ENCODE assay signal across 23 cellular contexts in genomic region chr6:166559211-166559610, GRCh38. TPM values are rescaled to one million over a fixed set of nuclear protein-coding genes. Genes with fewer than 3 reads are reported as not detected.
DNase-seq lines count a peak whose midpoint lies in the region; ATAC-seq and TF ChIP-seq lines count a peak whose summit lies in the region.
"Had no signal": no experiment of that assay in that cellular context is flagged by ENCODE, and none has a peak within 500 bp of the region (broad histone marks: within the 10 kb centered on the region; RNA-seq: fewer than 3 reads in every experiment).

No MANE protein-coding gene starts in this region.

- no peak for TF ChIP-seq CTCF in chondrocyte (IDR thresholded peaks at IDR 0.05)
- TF ChIP-seq CTCF in omental fat pad (IDR thresholded peaks at IDR 0.05): no peak

- peaks cover 23% of the 10 kb centered on the region for H3K36me3 Mint-ChIP-seq in chondrocyte (ENCODE audit: low read depth)
- no peaks in the 10 kb centered on the region for H3K36me3 Mint-ChIP-seq in natural killer cell treated with Interleukin-12 subunit alpha and Interleukin-12 subunit beta and Interleukin-15 and Interleukin-18, amount 100 ng/mL, for 72 hours

- peak overlapping the region; percentile 96 for H3K27ac Mint-ChIP-seq in chondrocyte (ENCODE audit: unreplicated experiment)
- H3K27ac Mint-ChIP-seq in natural killer cell treated with Interleukin-12 subunit alpha and Interleukin-12 subunit beta and Interleukin-15 and Interleukin-18, amount 100 ng/mL, for 72 hours: no peak overlapping the region
- H3K27ac Mint-ChIP-seq: activated B cell treated with CpG ODN at 0.5 μM for 24 hours; activated CD4-positive, alpha-beta memory T cell treated with anti-CD3 and anti-CD28 coated beads for 36 hours; dendritic cell treated with granulocyte-macrophage colony-stimulating factor and Interleukin-4, amounts not matched to agents 40 ng/mL and 50 ng/mL, for 4 days; T-helper 2 cell treated with Interferon-gamma antibody and Interleukin-4, amounts not matched to agents 5 μg/mL and 100 μg/mL, for 36 hours had no signal

- H3K4me1 Mint-ChIP-seq in chondrocyte (ENCODE audit: low read depth): peaks cover 62% of the 10 kb centered on the region
- peaks cover 0 to 10% of the 10 kb centered on the region in 2 donors for H3K4me1 Mint-ChIP-seq in natural killer cell treated with Interleukin-12 subunit alpha and Interleukin-12 subunit beta and Interleukin-15 and Interleukin-18, amount 100 ng/mL, for 72 hours (ENCODE audit: low read depth in 2 of 2)

- no peaks in the 10 kb centered on the region for H3K27me3 Mint-ChIP-seq in chondrocyte (ENCODE audit: low read depth)
- H3K27me3 Mint-ChIP-seq in natural killer cell treated with Interleukin-12 subunit alpha and Interleukin-12 subunit beta and Interleukin-15 and Interleukin-18, amount 100 ng/mL, for 72 hours: peaks cover 14 to 22% of the 10 kb centered on the region in 2 donors

- H3K9me3 Mint-ChIP-seq in chondrocyte (ENCODE audit: low read depth): peaks cover 15% of the 10 kb centered on the region
- no peaks in the 10 kb centered on the region for H3K9me3 Mint-ChIP-seq in natural killer cell treated with Interleukin-12 subunit alpha and Interleukin-12 subunit beta and Interleukin-15 and Interleukin-18, amount 100 ng/mL, for 72 hours
- H3K9me3 Mint-ChIP-seq: dendritic cell treated with granulocyte-macrophage colony-stimulating factor and Interleukin-4, amounts not matched to agents 40 ng/mL and 50 ng/mL, for 4 days had no signal

- DNase-seq in LHCN-M2 (ENCODE audit: low read depth) (peak; percentile 55), chondrocyte (ENCODE audit: low spot score) (no peak), foreskin melanocyte (peak; percentile 48), stromal cell of bone marrow (ENCODE audit: low read depth) (peak; percentile 33), omental fat pad (ENCODE audit: low spot score) (no peak)
- DNase-seq in natural killer cell treated with Interleukin-12 subunit alpha and Interleukin-12 subunit beta and Interleukin-15 and Interleukin-18, amount 100 ng/mL, for 72 hours (ENCODE audit: low spot score): no peak
- DNase-seq: activated B cell treated with CpG ODN at 0.5 μM for 24 hours; activated CD4-positive, alpha-beta memory T cell treated with anti-CD3 and anti-CD28 coated beads for 36 hours; activated gamma-delta T cell treated with Interleukin-2 at 50 U/mL for 16 hours; AML-193; CD8-positive, alpha-beta memory T cell; GF-D8; MG63; NCI-H1417 treated with DMSO at 0.1 percent for 48 hours; NCI-H524; retina; RPMI8226; stimulated activated CD4-positive, alpha-beta T cell treated with anti-CD3 and anti-CD28 coated beads, Interleukin-4, amount 100 ng/mL, for 24 hours; stimulated activated naive CD4-positive, alpha-beta T cell treated with Interleukin-2 at 50 U/mL for 16 hours had no signal

- no peak overlapping the region for H3K4me3 Mint-ChIP-seq in chondrocyte (ENCODE audit: unreplicated experiment)
- H3K4me3 Mint-ChIP-seq in natural killer cell treated with Interleukin-12 subunit alpha and Interleukin-12 subunit beta and Interleukin-15 and Interleukin-18, amount 100 ng/mL, for 72 hours: no peak overlapping the region
- H3K4me3 Mint-ChIP-seq: activated B cell treated with CpG ODN at 0.5 μM for 24 hours; activated CD4-positive, alpha-beta memory T cell treated with anti-CD3 and anti-CD28 coated beads for 36 hours; CD8-positive, alpha-beta memory T cell; dendritic cell treated with granulocyte-macrophage colony-stimulating factor and Interleukin-4, amounts not matched to agents 40 ng/mL and 50 ng/mL, for 4 days; T-helper 2 cell treated with Interferon-gamma antibody and Interleukin-4, amounts not matched to agents 5 μg/mL and 100 μg/mL, for 36 hours had no signal

- ATAC-seq in HG02759 (IDR thresholded peaks at IDR 0.05; ENCODE audit: unreplicated experiment) (no peak), omental fat pad (ENCODE audit: low FRiP score) (no peak)
- ATAC-seq in natural killer cell treated with Interleukin-12 subunit alpha and Interleukin-12 subunit beta and Interleukin-15 and Interleukin-18, amount 100 ng/mL, for 72 hours: no peak
- ATAC-seq: HepG2 had no signal

RNA-seq across cellular contexts. Expression of gene RAMACL, which starts 27.3 kb away (rescaled TPM):
- total RNA-seq in LHCN-M2 (2014; rRNA removed) (0.06 TPM in 1 of 2 replicates, not detected in the other), chondrocyte (1.7 to 4.8 TPM (median 2.4 TPM) in 3 replicates), omental fat pad (10 to 100 TPM in 1 of 4 donors, 1 to 10 TPM in 3; 1.9 to 10.9 (median 4.6) TPM)
- 0.17 TPM for polyA plus RNA-seq in LHCN-M2 (2012)
- under 1 TPM; 0.21 to 0.73 TPM for total RNA-seq in natural killer cell treated with Interleukin-12 subunit alpha and Interleukin-12 subunit beta and Interleukin-15 and Interleukin-18, amount 100 ng/mL, for 72 hours

Comparison
In these comparisons a context has a peak if more than half of its experiments do, and no peak if none do; other contexts are left out.
1. DNase-seq: peak in LHCN-M2 (single experiment), foreskin melanocyte (single experiment) and stromal cell of bone marrow (single experiment); none in chondrocyte (single experiment), natural killer cell treated with Interleukin-12 subunit alpha and Interleukin-12 subunit beta and Interleukin-15 and Interleukin-18, amount 100 ng/mL, for 72 hours (single experiment) and omental fat pad (single experiment).